ENCODE assay signal across 25 cellular contexts in the genomic region with DNA sequence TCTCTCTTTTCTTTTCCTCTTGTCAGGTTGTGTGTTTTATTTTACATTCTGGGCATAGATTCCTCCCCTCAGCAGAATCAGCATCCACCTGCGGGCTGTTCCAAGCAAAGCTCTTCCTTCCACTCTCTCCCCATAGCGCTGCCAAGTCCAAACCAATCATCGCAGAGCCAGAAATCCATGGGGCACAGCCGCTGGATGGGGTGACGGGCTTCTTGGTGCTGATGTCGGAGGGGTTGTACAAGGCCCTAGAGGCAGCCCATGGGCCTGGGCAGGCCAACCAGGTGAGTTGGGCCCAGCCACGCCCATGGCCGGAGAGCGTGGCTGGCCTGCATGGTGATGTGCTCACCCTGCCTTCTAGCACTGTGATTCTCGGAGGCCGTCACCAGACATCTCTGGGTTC. TPM values are rescaled to one million over a fixed set of nuclear protein-coding genes. Genes with fewer than 3 reads are reported as not detected.
"Had no signal": no experiment of that assay in that cellular context is flagged by ENCODE, and none has a peak within 500 bp of the region (broad histone marks: within the 10 kb centered on the region; RNA-seq: fewer than 3 reads in every experiment).

No MANE protein-coding gene starts in this region.

- H3K27me3 ChIP-seq: brain microvascular endothelial cell, cardiac muscle cell had no signal

- H3K27me3 Mint-ChIP-seq: activated CD4-positive, alpha-beta T cell treated with anti-CD3 and anti-CD28 coated beads, Interleukin-2, amount 10 ng/mL, durations not matched to agents 24 days and 14 days; activated CD8-positive, alpha-beta T cell treated with anti-CD3 and anti-CD28 coated beads for 36 hours; activated naive CD8-positive, alpha-beta T cell; IgD-negative memory B cell had no signal

- H3K27ac Mint-ChIP-seq: activated CD8-positive, alpha-beta T cell treated with anti-CD3 and anti-CD28 coated beads for 36 hours; activated naive CD8-positive, alpha-beta T cell; activated T-cell treated with anti-CD3 and anti-CD28 coated beads, Interleukin-2, amount 50 U/mL, for 72 hours; IgD-negative memory B cell had no signal

- H3K4me1 Mint-ChIP-seq: activated CD4-positive, alpha-beta T cell treated with anti-CD3 and anti-CD28 coated beads, Interleukin-2, amount 10 ng/mL, durations not matched to agents 24 days and 14 days had no signal

- H3K4me3 Mint-ChIP-seq: activated CD4-positive, alpha-beta T cell treated with anti-CD3 and anti-CD28 coated beads, Interleukin-2, amount 10 ng/mL, durations not matched to agents 24 days and 14 days; activated CD8-positive, alpha-beta T cell treated with anti-CD3 and anti-CD28 coated beads for 36 hours; activated naive CD8-positive, alpha-beta T cell; activated T-cell treated with anti-CD3 and anti-CD28 coated beads, Interleukin-2, amount 50 U/mL, for 72 hours; IgD-negative memory B cell had no signal

- H3K4me3 ChIP-seq: cardiac muscle cell, SK-N-MC had no signal

- H3K27ac ChIP-seq: brain microvascular endothelial cell, cardiac muscle cell, SK-N-MC had no signal

- ATAC-seq: activated CD8-positive, alpha-beta T cell treated with anti-CD3 and anti-CD28 coated beads for 36 hours; activated T-cell treated with anti-CD3 and anti-CD28 coated beads, Interleukin-2, amount 50 U/mL, for 72 hours had no signal

- H3K9me3 Mint-ChIP-seq: activated CD4-positive, alpha-beta T cell treated with anti-CD3 and anti-CD28 coated beads, Interleukin-2, amount 10 ng/mL, durations not matched to agents 24 days and 14 days; activated CD8-positive, alpha-beta T cell treated with anti-CD3 and anti-CD28 coated beads for 36 hours; activated T-cell treated with anti-CD3 and anti-CD28 coated beads, Interleukin-2, amount 50 U/mL, for 72 hours; IgD-negative memory B cell had no signal

- DNase-seq: activated CD4-positive, alpha-beta T cell treated with anti-CD3 and anti-CD28 coated beads, Interleukin-2, amount 10 ng/mL, durations not matched to agents 24 days and 14 days; activated CD4-positive, CD25-positive, alpha-beta regulatory T cell treated with anti-CD3 and anti-CD28 coated beads, Interleukin-2, amount 50 U/mL, for 72 hours; activated CD8-positive, alpha-beta memory T cell treated with anti-CD3 and anti-CD28 coated beads, Interleukin-2, amount 50 U/mL, for 4 hours; activated CD8-positive, alpha-beta T cell treated with anti-CD3 and anti-CD28 coated beads for 36 hours; activated naive CD4-positive, alpha-beta T cell treated with Interleukin-2 at 50 U/mL for 16 hours; activated T-cell treated with anti-CD3 and anti-CD28 coated beads, Interleukin-2, amount 50 U/mL, for 72 hours; amygdala; brain microvascular endothelial cell; cerebellar nuclear complex; KG1; NCI-H1048; NCI-H1417; NCI-H1930; NCI-H2107; NCI-H2171 treated with DMSO at 0.1 percent for 48 hours; NCI-H226; NCI-H774; T-helper 1 cell had no signal

RNA-seq across cellular contexts. Expression of gene MGAT3, which starts 35.1 kb away (rescaled TPM):
- total RNA-seq: LHCN-M2, M059J, RPMI7951 had no signal
